ENCODE assay signal across 9 cellular contexts in genomic region chr10:102421645-102422585, GRCh38. TPM values are rescaled to one million over a fixed set of nuclear protein-coding genes. Genes with fewer than 3 reads are reported as not detected.
DNase-seq lines count a peak whose midpoint lies in the region; ATAC-seq and TF ChIP-seq lines count a peak whose summit lies in the region.
"Had no signal": no experiment of that assay in that cellular context is flagged by ENCODE, and none has a peak within 500 bp of the region (broad histone marks: within the 10 kb centered on the region; RNA-seq: fewer than 3 reads in every experiment).

No MANE protein-coding gene starts in this region.

- H3K27ac Mint-ChIP-seq in CD4-positive, alpha-beta T cell = peak overlapping the region; percentile 82

- H3K4me3 ChIP-seq in H7 (ENCODE audit: insufficient read depth, low read depth, low read length) (peak overlapping the region; percentile 97), Panc1 (ENCODE audit: low read depth in 2 of 2, low read length in 2 of 2) (peak overlapping the region; percentile 91 to 94), ectodermal cell (ENCODE audit: insufficient read depth, low read depth, low read length) (peak overlapping the region; percentile 89), mucosa of stomach (ENCODE audit: low read length) (peak overlapping the region; percentile 70)

- DNase-seq in CD4-positive, alpha-beta T cell = peak in 1 of 10 experiments; percentile 40
- DNase-seq in H7 = peak; percentile 74
- no peak for DNase-seq in Panc1 (ENCODE audit: low read depth, low spot score)
- no peak for DNase-seq in NCI-H526 treated with DMSO at 0.1 percent for 48 hours (lab: John Stamatoyannopoulos, UW)
- DNase-seq in SIG-M5 (lab: John Stamatoyannopoulos, UW) = no peak
- DNase-seq in iPS-NIHi7 (ENCODE audit: extremely low spot score) = no peak

- POLR2A ChIA-PET in CD4-positive, alpha-beta T cell (lab: Charles Lee) = interaction anchor here (0.8 to 5.6 kb wide), 19 partner anchors 8 to 604 kb away, joined by 3 to 94 read pairs (median 10); partner anchors contain the start of genes ACTR1A, C10orf95, CUEDC2 and NFKB2
- POLR2A ChIA-PET in Panc1 (lab: Charles Lee) = interaction anchor here (0.6 kb wide), 2 partner anchors 11 to 20 kb away, joined by 3 read pairs; no protein-coding TSS in a partner anchor

- H3K27me3 Mint-ChIP-seq in CD4-positive, alpha-beta T cell = peaks cover 19% of the 10 kb centered on the region

- H3K27me3 ChIP-seq in CD4-positive, alpha-beta T cell (ENCODE audit: control insufficient read depth, insufficient read depth, low read length) = peaks cover 16% of the 10 kb centered on the region
- H3K27me3 ChIP-seq in H7 (ENCODE audit: control insufficient read depth, insufficient read depth, low read length) (peaks cover 9% of the 10 kb centered on the region; the same call in 1 of the 2 replicates), Panc1 (ENCODE audit: control insufficient read depth, insufficient read depth, low read length) (no peaks in the 10 kb centered on the region), ectodermal cell (ENCODE audit: control insufficient read depth, insufficient read depth, low read length, poor library complexity, severe bottlenecking) (peaks cover 21% of the 10 kb centered on the region), mucosa of stomach (ENCODE audit: control insufficient read depth, insufficient read depth, low read length) (peaks cover 16% of the 10 kb centered on the region)

- no peaks in the 10 kb centered on the region for H3K9me3 Mint-ChIP-seq in CD4-positive, alpha-beta T cell

- H3K36me3 Mint-ChIP-seq in CD4-positive, alpha-beta T cell (ENCODE audit: low read depth) = peaks cover 33% of the 10 kb centered on the region

- ATAC-seq in CD4-positive, alpha-beta T cell (ENCODE audit: poor library complexity) = peak; percentile 8
- peak; percentile 19 for ATAC-seq in Panc1

- TF ChIP-seq CTCF in CD4-positive, alpha-beta T cell (IDR thresholded peaks at IDR 0.05) = no peak
- TF ChIP-seq CTCF in Panc1 (IDR thresholded peaks at IDR 0.05) = no peak

- H3K27ac ChIP-seq in CD4-positive, alpha-beta T cell (ENCODE audit: low read depth, low read length) = peak overlapping the region; percentile 65
- peak overlapping the region; percentile 98 for H3K27ac ChIP-seq in Panc1 (ENCODE audit: low read length)
- no peak overlapping the region for H3K27ac ChIP-seq in ectodermal cell (ENCODE audit: insufficient read depth, low read depth, low read length, poor library complexity, severe bottlenecking)

- peak overlapping the region; percentile 80 for H3K9ac ChIP-seq in mucosa of stomach (ENCODE audit: low read length)

- intact Hi-C loops in CD4-positive, alpha-beta T cell (cut with DNase I, micrococcal nuclease) = loop anchor here (1.0 to 5.0 kb wide), 6 partner anchors 10 to 80 kb away; partner anchors contain the start of genes CUEDC2 (in 2 of the 2), ACTR1A (in 1 of the 2), NFKB2 (in 1 of the 2) and SUFU (in 1 of the 2)
- intact Hi-C loops in Panc1 (cut with micrococcal nuclease; ENCODE audit: unreplicated experiment) = no loop called here

- no peaks in the 10 kb centered on the region for H3K9me3 ChIP-seq in CD4-positive, alpha-beta T cell (ENCODE audit: control insufficient read depth, low read length)
- H3K9me3 ChIP-seq in Panc1 (ENCODE audit: control insufficient read depth, insufficient read depth, low read depth, low read length) = no peaks in the 10 kb centered on the region
- H3K9me3 ChIP-seq in ectodermal cell (ENCODE audit: control insufficient read depth, low read length) = no peaks in the 10 kb centered on the region
- H3K9me3 ChIP-seq in mucosa of stomach (ENCODE audit: control insufficient read depth, low read length) = no peaks in the 10 kb centered on the region

- in situ Hi-C loops in Panc1 (cut with HindIII; ENCODE audit: low pct_unique_long_range_greater_than_20kb, low sequenced_read_pairs) = no loop called here

- H3K4me1 ChIP-seq in Panc1 (ENCODE audit: control insufficient read depth, insufficient read depth, low read length) (peaks cover 11% of the 10 kb centered on the region), ectodermal cell (ENCODE audit: control insufficient read depth, insufficient read depth, low read length) (peaks cover 29% of the 10 kb centered on the region), mucosa of stomach (ENCODE audit: control insufficient read depth, insufficient read depth, low read length) (peaks cover 33% of the 10 kb centered on the region)

- peaks cover 35% of the 10 kb centered on the region for H3K4me1 Mint-ChIP-seq in CD4-positive, alpha-beta T cell (ENCODE audit: low read depth)

- 5 to 6% methylated on average over 69 of the region's 69 CpGs for WGBS in ectodermal cell, 2 experiments

- H3K36me3 ChIP-seq in H7 (replicated peaks; ENCODE audit: control insufficient read depth, insufficient read depth, low read length) (peaks cover 1% of the 10 kb centered on the region), Panc1 (ENCODE audit: control insufficient read depth, insufficient read depth, low read length) (peaks cover 9% of the 10 kb centered on the region; the same call in 1 of the 2 replicates), ectodermal cell (ENCODE audit: control insufficient read depth, insufficient read depth, low read length) (peaks cover 11% of the 10 kb centered on the region), mucosa of stomach (ENCODE audit: control insufficient read depth, insufficient read depth, low read length) (no peaks in the 10 kb centered on the region)

- H3K4me3 Mint-ChIP-seq in CD4-positive, alpha-beta T cell = peak overlapping the region; percentile 99

- BruUV-seq in Panc1 (replicated peaks; lab: Mats Ljungman, UMichigan) = no TSS peak

- CTCF ChIA-PET in CD4-positive, alpha-beta T cell (lab: Charles Lee) = interaction anchor here (1.0 to 3.9 kb wide), 12 partner anchors 9 to 191 kb away, joined by 3 to 26 read pairs (median 7); partner anchors contain the start of genes C10orf95, CUEDC2, NFKB2 and SUFU
- CTCF ChIA-PET in Panc1 (lab: Charles Lee) = interaction anchor here (0.9 to 2.2 kb wide), 7 partner anchors 10 to 253 kb away, joined by 3 to 16 read pairs (median 7); partner anchors contain the start of gene CUEDC2

RNA-seq across cellular contexts. Expression of gene FBXL15, which starts 1.3 kb away (rescaled TPM):
- 10 to 100 TPM; 10.2 to 10.4 TPM for total RNA-seq in CD4-positive, alpha-beta T cell
- 23.0 and 29.8 TPM in 2 replicates for total RNA-seq in H7 (2014; rRNA removed; shearing (Covaris generic))
- 7.9 TPM for total RNA-seq in Panc1 (2021; ENCODE audit: unreplicated experiment)
- 17.0 TPM for polyA plus RNA-seq in Panc1 (2012; ENCODE audit: insufficient read length)
- polyA plus RNA-seq in ectodermal cell (2013, experiment 1 of 4) = 6.9 TPM
- 5.9 TPM for polyA plus RNA-seq in ectodermal cell (2013, experiment 2 of 4)
- polyA plus RNA-seq in ectodermal cell (2013, experiment 3 of 4) = 8.9 TPM
- polyA plus RNA-seq in ectodermal cell (2013, experiment 4 of 4) = 8.7 TPM

RNA-seq across cellular contexts. Expression of gene PSD, which starts 3.3 kb away (rescaled TPM):
- total RNA-seq in CD4-positive, alpha-beta T cell = 10 to 100 TPM; 16.7 to 17.8 TPM
- 5.2 and 6.1 TPM in 2 replicates for total RNA-seq in H7 (2014; rRNA removed; shearing (Covaris generic))
- total RNA-seq in Panc1 (2021; ENCODE audit: unreplicated experiment) = 2.4 TPM
- 8.3 TPM for polyA plus RNA-seq in Panc1 (2012; ENCODE audit: insufficient read length)
- 6.1 TPM for polyA plus RNA-seq in ectodermal cell (2013, experiment 1 of 4)
- polyA plus RNA-seq in ectodermal cell (2013, experiment 2 of 4) = 5.4 TPM
- polyA plus RNA-seq in ectodermal cell (2013, experiment 3 of 4) = 5.8 TPM
- polyA plus RNA-seq in ectodermal cell (2013, experiment 4 of 4) = 7.0 TPM
- total RNA-seq: M059J had no signal

RNA-seq across cellular contexts. Expression of gene CUEDC2, which starts 10.5 kb away (rescaled TPM):
- total RNA-seq in CD4-positive, alpha-beta T cell = 10 to 100 TPM; 25.5 to 25.6 TPM
- 51.3 and 64.7 TPM in 2 replicates for total RNA-seq in H7 (2014; rRNA removed; shearing (Covaris generic))
- total RNA-seq in Panc1 (2021; ENCODE audit: unreplicated experiment) = 79.3 TPM
- 128 TPM for polyA plus RNA-seq in Panc1 (2012; ENCODE audit: insufficient read length)
- 106 TPM for polyA plus RNA-seq in ectodermal cell (2013, experiment 1 of 4)
- polyA plus RNA-seq in ectodermal cell (2013, experiment 2 of 4) = 103 TPM
- 91.0 TPM for polyA plus RNA-seq in ectodermal cell (2013, experiment 3 of 4)
- polyA plus RNA-seq in ectodermal cell (2013, experiment 4 of 4) = 98.4 TPM

RNA-seq across cellular contexts. Expression of gene NFKB2, which starts 26.4 kb away (rescaled TPM):
- 100 to 1,000 TPM; 240 to 256 TPM for total RNA-seq in CD4-positive, alpha-beta T cell
- 25.3 and 25.6 TPM in 2 replicates for total RNA-seq in H7 (2014; rRNA removed; shearing (Covaris generic))
- 105 TPM for total RNA-seq in Panc1 (2021; ENCODE audit: unreplicated experiment)
- 119 TPM for polyA plus RNA-seq in Panc1 (2012; ENCODE audit: insufficient read length)
- polyA plus RNA-seq in ectodermal cell (2013, experiment 1 of 4) = 22.6 TPM
- 16.3 TPM for polyA plus RNA-seq in ectodermal cell (2013, experiment 2 of 4)
- 15.0 TPM for polyA plus RNA-seq in ectodermal cell (2013, experiment 3 of 4)
- polyA plus RNA-seq in ectodermal cell (2013, experiment 4 of 4) = 17.0 TPM

RNA-seq across cellular contexts. Expression of gene C10orf95, which starts 29.4 kb away (rescaled TPM):
- under 1 TPM; 0.16 to 0.28 TPM for total RNA-seq in CD4-positive, alpha-beta T cell
- 0.30 and 0.45 TPM in 2 replicates for total RNA-seq in H7 (2014; rRNA removed; shearing (Covaris generic))
- total RNA-seq in Panc1 (2021; ENCODE audit: unreplicated experiment) = 0.21 TPM
- 1.2 TPM for polyA plus RNA-seq in Panc1 (2012; ENCODE audit: insufficient read length)
- not detected for polyA plus RNA-seq in ectodermal cell (2013, experiment 1 of 4)
- polyA plus RNA-seq in ectodermal cell (2013, experiment 2 of 4) = 0.12 TPM
- not detected for polyA plus RNA-seq in ectodermal cell (2013, experiment 3 of 4)
- not detected for polyA plus RNA-seq in ectodermal cell (2013, experiment 4 of 4)
- total RNA-seq: M059J had no signal
